24 cellular contexts compared by ENCODE assay signal in genomic region chr5:4832491-4832890, GRCh38.
"Had no signal": no experiment of that assay in that cellular context is flagged by ENCODE, and none has a peak within 500 bp of the region (broad histone marks: within the 10 kb centered on the region; RNA-seq: fewer than 3 reads in every experiment).

No MANE protein-coding gene starts in this region.

- H3K27me3 ChIP-seq: neural progenitor cell, ovary, right lobe of liver, sigmoid colon, stomach, thyroid gland, tibial nerve, upper lobe of left lung, vagina had no signal

- H3K9ac ChIP-seq: neural progenitor cell, parathyroid adenoma had no signal

- H2AFZ ChIP-seq: neural progenitor cell, parathyroid adenoma had no signal

- H3K36me3 ChIP-seq: neural progenitor cell, ovary, right lobe of liver, sigmoid colon, stomach, thoracic aorta, thyroid gland, tibial nerve, upper lobe of left lung, vagina had no signal

- H3K27ac ChIP-seq: neural progenitor cell, ovary, parathyroid adenoma, psoas muscle, right lobe of liver, sigmoid colon, stomach, thoracic aorta, thyroid gland, tibial nerve, upper lobe of left lung, vagina had no signal

- H3K79me2 ChIP-seq: parathyroid adenoma had no signal

- H3K4me2 ChIP-seq: neural progenitor cell had no signal

- H3K9me3 ChIP-seq: ovary, psoas muscle, right lobe of liver, sigmoid colon, thoracic aorta, thyroid gland, tibial nerve, upper lobe of left lung, vagina had no signal

- DNase-seq: nephron progenitor cell; occipital lobe; ovary; posterior cingulate gyrus; psoas muscle; right cardiac atrium; right lobe of liver; sigmoid colon; small intestine; stimulated activated CD4-positive, alpha-beta T cell treated with anti-CD3 and anti-CD28 coated beads, Interleukin-15, amount 100 ng/mL, for 24 hours; stimulated activated CD4-positive, alpha-beta T cell treated with anti-CD3 and anti-CD28 coated beads, Interleukin-2, amount 100 ng/mL, for 24 hours; stimulated activated CD4-positive, alpha-beta T cell treated with anti-CD3 and anti-CD28 coated beads, Interleukin-2, amount 100 ng/mL, for 48 hours; stimulated activated CD4-positive, alpha-beta T cell treated with anti-CD3 and anti-CD28 coated beads, Interleukin-4, amount 100 ng/mL, for 24 hours; stimulated activated naive B cell treated with anti-CD40 and anti-IgM and Interleukin-4, amounts not matched to agents 10 μg/mL and 1 μg/mL and 100 μg/mL, for 72 hours; stimulated activated naive CD4-positive, alpha-beta T cell treated with Interleukin-2 at 50 U/mL for 16 hours; stomach; thyroid gland; trophoblast cell; upper lobe of left lung had no signal

- H3K4me3 ChIP-seq: neural progenitor cell, ovary, psoas muscle, right lobe of liver, sigmoid colon, stomach, thoracic aorta, thyroid gland, tibial nerve, upper lobe of left lung, vagina had no signal
